Comparison of ENCODE assay signal across 15 cellular contexts in genomic region chr6:90241229-90241873, GRCh38. TPM values are rescaled to one million over a fixed set of nuclear protein-coding genes. Genes with fewer than 3 reads are reported as not detected.
DNase-seq lines count a peak whose midpoint lies in the region; ATAC-seq and TF ChIP-seq lines count a peak whose summit lies in the region.
"Had no signal": no experiment of that assay in that cellular context is flagged by ENCODE, and none has a peak within 500 bp of the region (broad histone marks: within the 10 kb centered on the region; RNA-seq: fewer than 3 reads in every experiment).

No MANE protein-coding gene starts in this region.

- no peaks in the 10 kb centered on the region for H3K27me3 Mint-ChIP-seq in activated naive CD4-positive, alpha-beta T cell treated with anti-CD3 and anti-CD28 coated beads for 36 hours (ENCODE audit: low read depth)
- no peaks in the 10 kb centered on the region for H3K27me3 Mint-ChIP-seq in activated naive CD8-positive, alpha-beta T cell

- no peaks in the 10 kb centered on the region; the same call in 1 of the 2 replicates for H3K36me3 ChIP-seq in Loucy (ENCODE audit: insufficient read depth, low read length)
- no peaks in the 10 kb centered on the region for H3K36me3 ChIP-seq in psoas muscle (ENCODE audit: insufficient read depth in 1 of 2, low read depth in 1 of 2)

- no peaks in the 10 kb centered on the region for H4K20me1 ChIP-seq in Loucy (ENCODE audit: insufficient read depth, low read length, poor library complexity, severe bottlenecking)

- H3K9me2 ChIP-seq in Loucy (replicated peaks; ENCODE audit: low read depth, low read length) = no peaks in the 10 kb centered on the region

- TF ChIP-seq CTCF in Loucy (conservative IDR thresholded peaks at IDR 0.05; ENCODE audit: low read length) (0 out of 2 replicates have a peak, but pooled peaks have one; percentile 9), psoas muscle (IDR thresholded peaks at IDR 0.05) (no peak)

- no peaks in the 10 kb centered on the region for H3K9me3 ChIP-seq in Loucy (ENCODE audit: insufficient read depth, low read depth, low read length)
- no peaks in the 10 kb centered on the region for H3K9me3 ChIP-seq in psoas muscle

- H3K27ac ChIP-seq in psoas muscle = peak overlapping the region; percentile 18
- H3K27ac ChIP-seq: coronary artery, KMS-11 had no signal

- H3K27me3 ChIP-seq in Loucy (ENCODE audit: insufficient read depth, low read length, poor library complexity, severe bottlenecking) (no peaks in the 10 kb centered on the region), psoas muscle (ENCODE audit: insufficient read depth in 3 of 3, low read length in 2 of 3) (no peaks in the 10 kb centered on the region)

- intact Hi-C loops in activated naive CD4-positive, alpha-beta T cell treated with anti-CD3 and anti-CD28 coated beads for 36 hours (cut with micrococcal nuclease) = no loop called here
- intact Hi-C loops in psoas muscle (cut with DNase I) = no loop called here

- peaks cover 32% of the 10 kb centered on the region for H3K4me1 ChIP-seq in Loucy (ENCODE audit: insufficient read depth, low read length, poor library complexity, severe bottlenecking)
- peaks cover 27% of the 10 kb centered on the region for H3K4me1 ChIP-seq in psoas muscle

- peaks cover 3% of the 10 kb centered on the region for H3K9me3 Mint-ChIP-seq in activated naive CD4-positive, alpha-beta T cell treated with anti-CD3 and anti-CD28 coated beads for 36 hours
- no peaks in the 10 kb centered on the region for H3K9me3 Mint-ChIP-seq in activated naive CD8-positive, alpha-beta T cell (ENCODE audit: low read depth)

- H3K36me3 Mint-ChIP-seq in activated naive CD4-positive, alpha-beta T cell treated with anti-CD3 and anti-CD28 coated beads for 36 hours (ENCODE audit: low read depth) = peaks cover 49% of the 10 kb centered on the region
- peaks cover 43% of the 10 kb centered on the region for H3K36me3 Mint-ChIP-seq in activated naive CD8-positive, alpha-beta T cell

- H3K4me3 Mint-ChIP-seq in activated naive CD4-positive, alpha-beta T cell treated with anti-CD3 and anti-CD28 coated beads for 36 hours = no peak overlapping the region
- H3K4me3 Mint-ChIP-seq in activated naive CD8-positive, alpha-beta T cell = no peak overlapping the region

- no peak for DNase-seq in activated naive CD4-positive, alpha-beta T cell treated with anti-CD3 and anti-CD28 coated beads for 36 hours
- DNase-seq in activated naive CD4-positive, alpha-beta T cell (lab: John Stamatoyannopoulos, UW) = no peak
- DNase-seq in psoas muscle (no peak), AG20443 (ENCODE audit: low spot score) (no peak)
- DNase-seq: activated CD8-positive, alpha-beta memory T cell treated with anti-CD3 and anti-CD28 coated beads for 24 hours; AML-193; GDM1; NCI-H2107; T-helper 2 cell had no signal

- H3K9ac ChIP-seq in Loucy (ENCODE audit: low read depth, low read length, poor library complexity, severe bottlenecking) = no peak overlapping the region
- H3K9ac ChIP-seq: KMS-11 had no signal

- H2AFZ ChIP-seq in Loucy (ENCODE audit: low read length) = no peak overlapping the region

- H3K4me1 Mint-ChIP-seq in activated naive CD4-positive, alpha-beta T cell treated with anti-CD3 and anti-CD28 coated beads for 36 hours (ENCODE audit: low read depth) = peaks cover 81% of the 10 kb centered on the region
- peaks cover 82% of the 10 kb centered on the region for H3K4me1 Mint-ChIP-seq in activated naive CD8-positive, alpha-beta T cell (ENCODE audit: low read depth)

- peak overlapping the region; percentile 51 for H3K4me2 ChIP-seq in Loucy (ENCODE audit: low read depth, low read length, poor library complexity, severe bottlenecking)
- H3K4me2 ChIP-seq: KMS-11 had no signal

- H3K27ac Mint-ChIP-seq in activated naive CD4-positive, alpha-beta T cell treated with anti-CD3 and anti-CD28 coated beads for 36 hours = peak overlapping the region; percentile 75
- peak overlapping the region; percentile 96 for H3K27ac Mint-ChIP-seq in activated naive CD8-positive, alpha-beta T cell

- H3K4me3 ChIP-seq in Loucy (ENCODE audit: low read length, poor library complexity, severe bottlenecking) (peak overlapping the region; percentile 14), psoas muscle (no peak overlapping the region)
- H3K4me3 ChIP-seq: coronary artery had no signal

- WGBS in psoas muscle, 3 donors = 19 to 34% (median 21%) methylated on average over 3 of the region's 3 CpGs

- ATAC-seq in psoas muscle (peak; percentile 33 to 69 (median 61)), GM18511 (IDR thresholded peaks at IDR 0.05; ENCODE audit: unreplicated experiment) (no peak), HG03439 (IDR thresholded peaks at IDR 0.05; ENCODE audit: unreplicated experiment) (no peak)

- no peaks in the 10 kb centered on the region for H3F3A ChIP-seq in Loucy (ENCODE audit: low read depth)

- no peaks in the 10 kb centered on the region; the same call in 1 of the 2 replicates for H3K79me2 ChIP-seq in Loucy (ENCODE audit: insufficient read depth, low read length)

- CTCF ChIA-PET in activated naive CD4-positive, alpha-beta T cell treated with anti-CD3 and anti-CD28 coated beads for 36 hours (lab: Charles Lee) = interaction anchor here (0.7 kb wide), 1 partner anchor 15 kb away, joined by 3 read pairs; no protein-coding TSS in a partner anchor

RNA-seq across cellular contexts. Expression of gene BACH2, which starts 55.3 kb away (rescaled TPM):
- 10 to 100 TPM; 75.1 to 77.9 TPM for total RNA-seq in activated naive CD4-positive, alpha-beta T cell treated with anti-CD3 and anti-CD28 coated beads for 36 hours
- total RNA-seq in psoas muscle = 10 to 100 TPM in 2 of 4 donors, 1 to 10 TPM in 2; 5.9 to 16.9 (median 10.0) TPM
- polyA plus RNA-seq in psoas muscle = 1 to 10 TPM in 1 of 3 donors, under 1 TPM in 2; 0.12 to 1.2 (median 1.00) TPM

Comparison
In these comparisons a context has a peak if more than half of its experiments do, and no peak if none do; other contexts are left out.
1. ATAC-seq: peak in psoas muscle (4 of 4); none in GM18511 (single experiment) and HG03439 (single experiment).
2. RNA of gene BACH2, which starts 55.3 kb away (total RNA-seq): 75.1 to 77.9 TPM in activated naive CD4-positive, alpha-beta T cell treated with anti-CD3 and anti-CD28 coated beads for 36 hours; 5.9 to 16.9 TPM in psoas muscle; every median in the first group is over 4 times any median in the second.